10 cellular contexts compared by ENCODE assay signal in genomic region chr15:74777769-74778598, GRCh38. TPM values are rescaled to one million over a fixed set of nuclear protein-coding genes. Genes with fewer than 3 reads are reported as not detected.
DNase-seq lines count a peak whose midpoint lies in the region; ATAC-seq and TF ChIP-seq lines count a peak whose summit lies in the region.
"Had no signal": no experiment of that assay in that cellular context is flagged by ENCODE, and none has a peak within 500 bp of the region (broad histone marks: within the 10 kb centered on the region; RNA-seq: fewer than 3 reads in every experiment).

No MANE protein-coding gene starts in this region.

- H3F3A ChIP-seq in OCI-LY1 (ENCODE audit: insufficient read depth, low read length) = peaks cover 18% of the 10 kb centered on the region

- ATAC-seq in Right ventricle myocardium superior (ENCODE audit: poor library complexity) (no peak), HG02623 (IDR thresholded peaks at IDR 0.05; ENCODE audit: unreplicated experiment) (no peak)

- WGBS in transverse colon (ENCODE audit: low coverage in 1 of 2), 2 donors = 71 to 75% methylated on average over 5 to 6 of the region's 6 CpGs

- intact Hi-C loops in Right ventricle myocardium superior (cut with DNase I) = loop anchor here (10.0 kb wide), 1 partner anchor 117 kb away; the partner anchor contains the start of gene MPI
- intact Hi-C loops in transverse colon (cut with DNase I; ENCODE audit: low total_unique reads) = no loop called here

- in situ Hi-C loops in transverse colon (cut with MboI; ENCODE audit: low pct_ligation_motif_present in 1 of 4, low pct_unique_long_range_greater_than_20kb in 1 of 4, low sequenced_read_pairs in 3 of 4) = loop anchor here in 2 of 4 donors (10.0 kb wide), 1 partner anchor 167 kb away; no protein-coding TSS in a partner anchor
- in situ Hi-C loops in GM13976 (cut with MboI; ENCODE audit: low sequenced_read_pairs, unreplicated experiment) = no loop called here

- H3K36me3 Mint-ChIP-seq in glutamatergic neuron (ENCODE audit: unreplicated experiment) = no peaks in the 10 kb centered on the region

- H3K9me3 ChIP-seq in cardiac muscle cell (ENCODE audit: low read depth) (no peaks in the 10 kb centered on the region), OCI-LY1 (ENCODE audit: low read length) (no peaks in the 10 kb centered on the region), transverse colon (no peaks in the 10 kb centered on the region)
- H3K9me3 ChIP-seq: SJSA1 had no signal

- H4K20me1 ChIP-seq in OCI-LY1 (ENCODE audit: insufficient read depth, low read length) = no peaks in the 10 kb centered on the region

- H3K4me3 ChIP-seq in cardiac muscle cell = no peak overlapping the region
- H3K4me3 ChIP-seq in OCI-LY1 (ENCODE audit: low read depth, low read length, poor library complexity, severe bottlenecking) = peak overlapping the region; percentile 22
- H3K4me3 ChIP-seq in transverse colon = no peak overlapping the region
- H3K4me3 ChIP-seq in H7 (ENCODE audit: insufficient read depth, low read depth, low read length) = no peak overlapping the region
- H3K4me3 ChIP-seq: SJSA1 had no signal

- DNase-seq in cardiac muscle cell (ENCODE audit: low read depth in 1 of 2, low spot score in 1 of 2) = no peak
- DNase-seq in Right ventricle myocardium superior = no peak
- DNase-seq in glutamatergic neuron = no peak
- no peak for DNase-seq in transverse colon
- DNase-seq in GM13976 (ENCODE audit: low spot score) = no peak
- no peak for DNase-seq in H7
- DNase-seq: NCI-H146 had no signal

- H3K4me2 ChIP-seq in OCI-LY1 (ENCODE audit: low read length) = peak overlapping the region; percentile 52

- TF ChIP-seq EP300 in transverse colon (IDR thresholded peaks at IDR 0.05; ENCODE audit: low read depth) = no peak

- H2AFZ ChIP-seq in OCI-LY1 (ENCODE audit: low read length) = no peak overlapping the region

- no peaks in the 10 kb centered on the region for H3K27me3 ChIP-seq in cardiac muscle cell
- H3K27me3 ChIP-seq in OCI-LY1 (ENCODE audit: insufficient read depth, low read length) = no peaks in the 10 kb centered on the region
- H3K27me3 ChIP-seq in transverse colon = no peaks in the 10 kb centered on the region
- peaks cover 10% of the 10 kb centered on the region for H3K27me3 ChIP-seq in H7 (ENCODE audit: control insufficient read depth, insufficient read depth, low read length)
- H3K27me3 ChIP-seq: SJSA1 had no signal

- H3K27ac ChIP-seq in cardiac muscle cell (peak overlapping the region; percentile 81), OCI-LY1 (ENCODE audit: low read depth, low read length, poor library complexity, severe bottlenecking) (peak overlapping the region; percentile 100), transverse colon (peak overlapping the region; percentile 77 to 87 (median 84))
- H3K27ac ChIP-seq: SJSA1 had no signal

- peaks cover 6% of the 10 kb centered on the region for H3K79me2 ChIP-seq in OCI-LY1 (ENCODE audit: insufficient read depth, low read length)

- TF ChIP-seq CTCF in cardiac muscle cell (IDR thresholded peaks at IDR 0.05; ENCODE audit: low read depth, low read length) = no peak
- no peak for TF ChIP-seq CTCF in OCI-LY1 (IDR thresholded peaks at IDR 0.05; ENCODE audit: low read length)
- TF ChIP-seq CTCF in glutamatergic neuron (IDR thresholded peaks at IDR 0.05; ENCODE audit: partially characterized antibody, unreplicated experiment) = no peak
- TF ChIP-seq CTCF in transverse colon (IDR thresholded peaks at IDR 0.05) = no peak
- TF ChIP-seq CTCF in GM13976 (IDR thresholded peaks at IDR 0.05; ENCODE audit: borderline replicate concordance, control extremely low read depth, extremely low read depth, insufficient read depth, missing control alignments) = no peak

- H3K9ac ChIP-seq in OCI-LY1 (ENCODE audit: low read length) = peak overlapping the region; percentile 68

- H3K36me3 ChIP-seq in cardiac muscle cell = no peaks in the 10 kb centered on the region
- peaks cover 6% of the 10 kb centered on the region; the same call in 1 of the 2 replicates for H3K36me3 ChIP-seq in OCI-LY1 (ENCODE audit: insufficient read depth, low read length)
- H3K36me3 ChIP-seq in transverse colon = no peaks in the 10 kb centered on the region
- no peaks in the 10 kb centered on the region for H3K36me3 ChIP-seq in H7 (replicated peaks; ENCODE audit: control insufficient read depth, insufficient read depth, low read length)
- H3K36me3 ChIP-seq: SJSA1 had no signal

- H3K27ac Mint-ChIP-seq in glutamatergic neuron (ENCODE audit: unreplicated experiment) = peak overlapping the region; percentile 60

- H3K4me3 Mint-ChIP-seq in glutamatergic neuron (ENCODE audit: unreplicated experiment) = peak overlapping the region; percentile 41

- H3K4me1 ChIP-seq in cardiac muscle cell (ENCODE audit: low read depth) (peaks cover 37% of the 10 kb centered on the region), OCI-LY1 (ENCODE audit: insufficient read depth, low read length, severe bottlenecking) (peaks cover 87% of the 10 kb centered on the region), transverse colon (peaks cover 29 to 87% (median 57%) of the 10 kb centered on the region in 4 donors)

- no peak for TF ChIP-seq POLR2A in transverse colon (IDR thresholded peaks at IDR 0.05)

- H3K9me2 ChIP-seq in OCI-LY1 (ENCODE audit: low read depth, low read length) = no peaks in the 10 kb centered on the region

- H3K27me3 Mint-ChIP-seq in glutamatergic neuron (ENCODE audit: unreplicated experiment) = peaks cover 10% of the 10 kb centered on the region

- peaks cover 1% of the 10 kb centered on the region for H3K9me3 Mint-ChIP-seq in glutamatergic neuron (ENCODE audit: unreplicated experiment)

- H3K4me1 Mint-ChIP-seq in glutamatergic neuron (ENCODE audit: low read depth, unreplicated experiment) = peaks cover 20% of the 10 kb centered on the region

RNA-seq across cellular contexts. Expression of gene CSK, which starts 3.9 kb away (rescaled TPM):
- 42.4 and 43.1 TPM in 2 replicates for total RNA-seq in cardiac muscle cell
- polyA plus RNA-seq in cardiac muscle cell = 26.2 and 30.3 TPM in 2 replicates
- total RNA-seq in Right ventricle myocardium superior = 45.5 TPM
- 72.6 TPM for total RNA-seq in glutamatergic neuron (ENCODE audit: unreplicated experiment)
- total RNA-seq in transverse colon = 100 to 1,000 TPM in 1 of 4 donors, 10 to 100 TPM in 3; 59.7 to 176 (median 73.4) TPM
- 31.8 and 34.8 TPM in 2 replicates for total RNA-seq in H7 (2014; rRNA removed; shearing (Covaris generic))

RNA-seq across cellular contexts. Expression of gene CYP1A2, which starts 29.3 kb away (rescaled TPM):
- total RNA-seq in cardiac muscle cell (not detected in 2 replicates), Right ventricle myocardium superior (not detected), glutamatergic neuron (ENCODE audit: unreplicated experiment) (not detected), transverse colon (not detected)
- not detected in 2 replicates for polyA plus RNA-seq in cardiac muscle cell
- total RNA-seq in H7 (2014; rRNA removed; shearing (Covaris generic)) = not detected in 2 replicates
- total RNA-seq: SJSA1 had no signal

RNA-seq across cellular contexts. Expression of gene LMAN1L, which starts 34.7 kb away (rescaled TPM):
- total RNA-seq in cardiac muscle cell (not detected in 2 replicates), Right ventricle myocardium superior (20.6 TPM), glutamatergic neuron (ENCODE audit: unreplicated experiment) (not detected), transverse colon (10 to 100 TPM in 1 of 4 donors, not detected in 3; 20.2 TPM)
- not detected in 2 replicates for polyA plus RNA-seq in cardiac muscle cell
- not detected in 2 replicates for total RNA-seq in H7 (2014; rRNA removed; shearing (Covaris generic))
- total RNA-seq: SJSA1 had no signal

RNA-seq across cellular contexts. Expression of gene CPLX3, which starts 48.4 kb away (rescaled TPM):
- total RNA-seq in cardiac muscle cell (not detected in 2 replicates), Right ventricle myocardium superior (3.6 TPM), glutamatergic neuron (ENCODE audit: unreplicated experiment) (0.32 TPM), transverse colon (not detected)
- not detected in 2 replicates for polyA plus RNA-seq in cardiac muscle cell
- total RNA-seq in H7 (2014; rRNA removed; shearing (Covaris generic)) = 0.03 TPM in 1 of 2 replicates, not detected in the other
- total RNA-seq: SJSA1 had no signal

RNA-seq across cellular contexts. Expression of gene CYP1A1, which starts 52.7 kb away (rescaled TPM):
- total RNA-seq in cardiac muscle cell (0.28 and 0.45 TPM in 2 replicates), Right ventricle myocardium superior (0.30 TPM), glutamatergic neuron (ENCODE audit: unreplicated experiment) (0.27 TPM), transverse colon (1 to 10 TPM in 1 of 4 donors, under 1 TPM in 1, not detected in 2; 0.55 to 1.1 TPM)
- 0.56 TPM in 1 of 2 replicates, not detected in the other for polyA plus RNA-seq in cardiac muscle cell
- total RNA-seq in H7 (2014; rRNA removed; shearing (Covaris generic)) = 0.45 and 0.78 TPM in 2 replicates
